27 cellular contexts compared by ENCODE assay signal in genomic region chr2:241481687-241482086, GRCh38.
"Had no signal": no experiment of that assay in that cellular context is flagged by ENCODE, and none has a peak within 500 bp of the region (broad histone marks: within the 10 kb centered on the region; RNA-seq: fewer than 3 reads in every experiment).

No MANE protein-coding gene starts in this region.

- ATAC-seq: effector memory CD8-positive, alpha-beta T cell; left lobe of liver; mucosa of descending colon; natural killer cell treated with Interleukin-12 subunit alpha and Interleukin-12 subunit beta and Interleukin-15 and Interleukin-18, amount 100 ng/mL, for 72 hours; right lobe of liver; stimulated activated naive B cell treated with anti-CD40 and anti-IgM and Interleukin-4, amounts not matched to agents 10 μg/mL and 1 μg/mL and 100 μg/mL, for 72 hours; upper lobe of right lung had no signal

- H3K9me3 ChIP-seq: esophagus squamous epithelium, mucosa of descending colon, neutrophil, right lobe of liver, suprapubic skin, transverse colon, upper lobe of right lung, uterus had no signal

- H3K9ac ChIP-seq: parathyroid adenoma had no signal

- H3K27ac Mint-ChIP-seq: effector memory CD8-positive, alpha-beta T cell; memory B cell; natural killer cell treated with Interleukin-12 subunit alpha and Interleukin-12 subunit beta and Interleukin-15 and Interleukin-18, amount 100 ng/mL, for 72 hours; progenitor cell of endocrine pancreas; stimulated activated naive B cell treated with anti-CD40 and anti-IgM and Interleukin-4, amounts not matched to agents 10 μg/mL and 1 μg/mL and 100 μg/mL, for 72 hours; stimulated activated naive CD8-positive, alpha-beta T cell treated with anti-CD3 and anti-CD28 coated beads, Interleukin-15, Interleukin-2, amounts not matched to agents 100 ng/mL and 50 ng/mL, for 24 hours had no signal

- H3K27me3 ChIP-seq: esophagus squamous epithelium, right lobe of liver, suprapubic skin, transverse colon, upper lobe of right lung, uterus had no signal

- DNase-seq: cortex of kidney; effector memory CD8-positive, alpha-beta T cell; erythroblast; esophagus squamous epithelium; foreskin melanocyte; hypothalamus; kidney; mucosa of descending colon; naive B cell; right lobe of liver; small intestine; stimulated activated CD4-positive, alpha-beta T cell treated with anti-CD3 and anti-CD28 coated beads, Interleukin-15, amount 100 ng/mL, for 24 hours; stimulated activated CD4-positive, alpha-beta T cell treated with anti-CD3 and anti-CD28 coated beads, Interleukin-2, amount 100 ng/mL, for 48 hours; stimulated activated naive B cell treated with anti-CD40 and anti-IgM and Interleukin-4, amounts not matched to agents 10 μg/mL and 1 μg/mL and 100 μg/mL, for 72 hours; transverse colon; upper lobe of right lung; uterus had no signal

- H3K79me2 ChIP-seq: parathyroid adenoma had no signal

- H3K9me3 Mint-ChIP-seq: effector memory CD8-positive, alpha-beta T cell; memory B cell; naive B cell; natural killer cell treated with Interleukin-12 subunit alpha and Interleukin-12 subunit beta and Interleukin-15 and Interleukin-18, amount 100 ng/mL, for 72 hours; neural crest cell; stimulated activated naive B cell treated with anti-CD40 and anti-IgM and Interleukin-4, amounts not matched to agents 10 μg/mL and 1 μg/mL and 100 μg/mL, for 72 hours; stimulated activated naive CD8-positive, alpha-beta T cell treated with anti-CD3 and anti-CD28 coated beads, Interleukin-15, Interleukin-2, amounts not matched to agents 100 ng/mL and 50 ng/mL, for 24 hours had no signal

- H3K4me1 Mint-ChIP-seq: memory B cell, neural crest cell had no signal

- H2AFZ ChIP-seq: parathyroid adenoma had no signal

- H3K27me3 Mint-ChIP-seq: effector memory CD8-positive, alpha-beta T cell; memory B cell; naive B cell; natural killer cell treated with Interleukin-12 subunit alpha and Interleukin-12 subunit beta and Interleukin-15 and Interleukin-18, amount 100 ng/mL, for 72 hours; progenitor cell of endocrine pancreas; stimulated activated naive B cell treated with anti-CD40 and anti-IgM and Interleukin-4, amounts not matched to agents 10 μg/mL and 1 μg/mL and 100 μg/mL, for 72 hours; stimulated activated naive CD8-positive, alpha-beta T cell treated with anti-CD3 and anti-CD28 coated beads, Interleukin-15, Interleukin-2, amounts not matched to agents 100 ng/mL and 50 ng/mL, for 24 hours had no signal

- H3K4me3 ChIP-seq: esophagus squamous epithelium, lung, mucosa of descending colon, right lobe of liver, suprapubic skin, transverse colon, upper lobe of right lung, uterus had no signal

- H3K27ac ChIP-seq: esophagus squamous epithelium, neutrophil, parathyroid adenoma, right lobe of liver, suprapubic skin, transverse colon, upper lobe of right lung, uterus had no signal

- H3K4me3 Mint-ChIP-seq: effector memory CD8-positive, alpha-beta T cell; memory B cell; naive B cell; natural killer cell treated with Interleukin-12 subunit alpha and Interleukin-12 subunit beta and Interleukin-15 and Interleukin-18, amount 100 ng/mL, for 72 hours; neural crest cell; stimulated activated naive B cell treated with anti-CD40 and anti-IgM and Interleukin-4, amounts not matched to agents 10 μg/mL and 1 μg/mL and 100 μg/mL, for 72 hours; stimulated activated naive CD8-positive, alpha-beta T cell treated with anti-CD3 and anti-CD28 coated beads, Interleukin-15, Interleukin-2, amounts not matched to agents 100 ng/mL and 50 ng/mL, for 24 hours had no signal

- H3K4me1 ChIP-seq: esophagus squamous epithelium, parathyroid adenoma, right lobe of liver, suprapubic skin, transverse colon, upper lobe of right lung, uterus had no signal

- H3K36me3 ChIP-seq: neutrophil, uterus had no signal

- H3K36me3 Mint-ChIP-seq: natural killer cell treated with Interleukin-12 subunit alpha and Interleukin-12 subunit beta and Interleukin-15 and Interleukin-18, amount 100 ng/mL, for 72 hours had no signal
